8 cellular contexts compared by ENCODE assay signal in the genomic region with DNA sequence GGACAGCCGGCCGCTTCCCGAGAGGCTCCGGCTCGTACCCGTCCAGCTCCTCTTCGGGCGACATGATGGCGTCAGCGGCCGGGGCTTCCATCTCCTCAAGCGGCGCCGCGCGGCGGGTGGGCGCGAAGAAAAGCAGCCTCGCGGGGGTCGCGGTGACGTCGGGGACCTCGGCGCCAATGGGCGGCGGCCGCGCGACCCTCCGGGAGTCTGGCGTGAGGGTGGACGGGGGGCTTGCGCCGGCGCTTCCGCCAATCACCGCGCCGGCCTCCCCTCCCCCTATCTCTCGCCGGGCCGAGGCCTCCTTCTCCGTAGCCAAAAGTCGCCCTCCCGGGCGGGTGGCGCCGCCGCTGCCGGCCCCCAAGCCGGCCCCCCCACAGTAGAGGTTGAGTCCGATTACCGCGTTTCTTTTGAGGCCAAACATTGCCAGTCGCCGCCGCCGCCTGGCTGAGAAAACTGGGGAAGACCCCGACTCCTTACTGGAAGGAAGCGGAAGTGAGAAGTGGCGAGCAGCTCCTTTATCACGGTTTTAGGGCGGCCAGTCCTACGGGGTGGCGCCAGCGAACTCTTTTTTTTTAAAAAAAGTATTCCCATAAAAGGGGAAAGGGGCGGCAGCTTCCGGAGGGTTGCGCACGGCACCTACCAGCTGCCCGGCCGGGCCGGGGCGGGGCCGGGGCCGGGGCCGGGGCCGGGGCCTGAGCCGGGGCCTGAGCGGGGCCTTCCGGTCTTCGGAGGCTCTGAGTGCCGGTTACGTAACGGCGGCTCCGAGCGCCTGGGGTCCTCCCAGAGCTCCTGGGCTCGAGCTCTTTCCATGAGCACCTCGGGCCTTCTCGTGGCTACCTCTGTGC. TPM values are rescaled to one million over a fixed set of nuclear protein-coding genes. Genes with fewer than 3 reads are reported as not detected.
A peak's percentile ranks its signal among the peaks of the same experiment; 100 is the strongest.
DNase-seq lines count a peak whose midpoint lies in the region; ATAC-seq and TF ChIP-seq lines count a peak whose summit lies in the region.

MCL1 (minus strand) TSS at position 501 of the 845 bp plus-strand sequence; CDS start at position 421, 80 bp downstream.

- H3K36me3 Mint-ChIP-seq in mesothelial cell of epicardium = peaks cover 30% of the 10 kb centered on the region

- ATAC-seq in GM21390 (IDR thresholded peaks at IDR 0.05; ENCODE audit: unreplicated experiment) = peak; percentile 81

- 0 out of 2 replicates have a peak, but pooled peaks cover 5% of the 10 kb centered on the region for H4K20me1 ChIP-seq in OCI-LY1 (ENCODE audit: insufficient read depth, low read length)

- no peaks in the 10 kb centered on the region for H3K9me3 Mint-ChIP-seq in mesothelial cell of epicardium

- 0 out of 2 replicates have a peak, but pooled peaks cover 5% of the 10 kb centered on the region for H3F3A ChIP-seq in OCI-LY1 (ENCODE audit: insufficient read depth, low read length)

- H3K36me3 ChIP-seq in HUES6 (ENCODE audit: control insufficient read depth, insufficient read depth, low read length) = peaks cover 46% of the 10 kb centered on the region
- H3K36me3 ChIP-seq in OCI-LY1 (ENCODE audit: insufficient read depth, low read length) = peaks cover 49% of the 10 kb centered on the region

- H3K9me3 ChIP-seq in HUES6 (ENCODE audit: control insufficient read depth, insufficient read depth, low read depth, low read length) = no peaks in the 10 kb centered on the region
- H3K9me3 ChIP-seq in OCI-LY1 (ENCODE audit: low read length) = no peaks in the 10 kb centered on the region

- in situ Hi-C loops in Caki2 (cut with HindIII; ENCODE audit: low pct_unique_long_range_greater_than_20kb, low sequenced_read_pairs) (no loop called here), endometrial microvascular endothelial cells (cut with HindIII; ENCODE audit: inconsistent ontology term, low pct_unique_long_range_greater_than_20kb, low sequenced_read_pairs) (no loop called here)

- peak within 1 kb of the TSS; percentile 98 for H3K27ac Mint-ChIP-seq in mesothelial cell of epicardium

- H3K4me3 ChIP-seq in HUES6 (ENCODE audit: low read depth, low read length) (peak within 1 kb of the TSS; percentile 89), OCI-LY1 (ENCODE audit: low read depth, low read length, poor library complexity, severe bottlenecking) (peak within 1 kb of the TSS; percentile 93)

- H3K4me1 Mint-ChIP-seq in mesothelial cell of epicardium = peaks cover 44% of the 10 kb centered on the region

- no peaks in the 10 kb centered on the region for H3K27me3 ChIP-seq in HUES6 (ENCODE audit: control insufficient read depth, insufficient read depth, low read length)
- H3K27me3 ChIP-seq in OCI-LY1 (ENCODE audit: insufficient read depth, low read length) = no peaks in the 10 kb centered on the region

- peak within 1 kb of the TSS; percentile 99 for H3K9ac ChIP-seq in HUES6 (ENCODE audit: low read length)
- H3K9ac ChIP-seq in OCI-LY1 (ENCODE audit: low read length) = peak within 1 kb of the TSS; percentile 95

- H3K27ac ChIP-seq in HUES6 (ENCODE audit: low read depth, low read length) (peak within 1 kb of the TSS; percentile 100), OCI-LY1 (ENCODE audit: low read depth, low read length, poor library complexity, severe bottlenecking) (peak within 1 kb of the TSS; percentile 99)

- peak within 1 kb of the TSS; percentile 94 for H3K4me2 ChIP-seq in OCI-LY1 (ENCODE audit: low read length)

- H3K9me2 ChIP-seq in OCI-LY1 (ENCODE audit: low read depth, low read length) = no peaks in the 10 kb centered on the region

- H3K79me2 ChIP-seq in OCI-LY1 (ENCODE audit: insufficient read depth, low read length) = peaks cover 51% of the 10 kb centered on the region

- DNase-seq in Caki2 (ENCODE audit: low read depth) = peak; percentile 95
- DNase-seq in activated CD8-positive, alpha-beta memory T cell treated with anti-CD3 and anti-CD28 coated beads, Interleukin-2, amount 50 U/mL, for 4 hours = peak; percentile 82
- DNase-seq in mesothelial cell of epicardium (ENCODE audit: low spot score in 2 of 2, unreplicated experiment in 2 of 2) = peak; percentile 75 to 88
- peak; percentile 70 to 79 for DNase-seq in stimulated activated CD8-positive, alpha-beta memory T cell treated with anti-CD3 and anti-CD28 coated beads, Interleukin-15, amount 100 ng/mL, for 4 hours (ENCODE audit: low read depth in 2 of 2)

- H3K27me3 Mint-ChIP-seq in mesothelial cell of epicardium (ENCODE audit: low read depth) = no peaks in the 10 kb centered on the region

- peak within 1 kb of the TSS; percentile 98 for H3K4me3 Mint-ChIP-seq in mesothelial cell of epicardium

- H3K4me1 ChIP-seq in HUES6 (ENCODE audit: control insufficient read depth, insufficient read depth, low read length) = peaks cover 27% of the 10 kb centered on the region
- H3K4me1 ChIP-seq in OCI-LY1 (ENCODE audit: insufficient read depth, low read length, severe bottlenecking) = peaks cover 45% of the 10 kb centered on the region

- TF ChIP-seq CTCF in OCI-LY1 (IDR thresholded peaks at IDR 0.05; ENCODE audit: low read length) = no peak
- no peak for TF ChIP-seq CTCF in mesothelial cell of epicardium (IDR thresholded peaks at IDR 0.05; ENCODE audit: unreplicated experiment)

- H2AFZ ChIP-seq in OCI-LY1 (ENCODE audit: low read length) = no peak within 1 kb of the TSS

RNA-seq across cellular contexts. Expression of gene MCL1, which starts in this region (rescaled TPM):
- 81.5 and 83.4 TPM in 2 replicates for total RNA-seq in Caki2 (2014; rRNA removed; shearing (Covaris generic); ENCODE audit: low replicate concordance)
- total RNA-seq in endometrial microvascular endothelial cells (ENCODE audit: inconsistent ontology term) = 382 TPM
- total RNA-seq in mesothelial cell of epicardium = 257 to 268 TPM (median 262 TPM) in 3 replicates

Comparison
In these comparisons a context has a peak if more than half of its experiments do, and no peak if none do; other contexts are left out.
1. Peak in every context shown above with its lines: DNase-seq, ATAC-seq, H3K4me3 ChIP-seq and H3K27ac ChIP-seq.